Comparison of ENCODE assay signal across 8 cellular contexts in genomic region chr2:71882949-71883472, GRCh38.
A peak's percentile ranks its signal among the peaks of the same experiment; 100 is the strongest.
DNase-seq lines count a peak whose midpoint lies in the region; ATAC-seq and TF ChIP-seq lines count a peak whose summit lies in the region.

No MANE protein-coding gene starts in this region.

- intact Hi-C loops in colonic mucosa (cut with DNase I) = no loop called here

- DNase-seq in Daoy (ENCODE audit: low read depth) (peak; percentile 73), NCI-H510A (lab: John Stamatoyannopoulos, UW) (peak; percentile 12), colonic mucosa (peak; percentile 46), lung microvascular endothelial cell (ENCODE audit: low read depth in 2 of 2) (peak; percentile 57 to 62), NCI-H1048 (lab: John Stamatoyannopoulos, UW) (no peak)

- no peak overlapping the region for H3K27ac ChIP-seq in colonic mucosa

- no peaks in the 10 kb centered on the region for H3K36me3 ChIP-seq in colonic mucosa

- no peaks in the 10 kb centered on the region for H3K4me1 ChIP-seq in colonic mucosa

- H3K9me3 ChIP-seq in colonic mucosa = no peaks in the 10 kb centered on the region

- ATAC-seq in HG03280 (IDR thresholded peaks at IDR 0.05; ENCODE audit: unreplicated experiment) (no peak), GM21786 (IDR thresholded peaks at IDR 0.05; ENCODE audit: unreplicated experiment) (no peak), HG03520 (IDR thresholded peaks at IDR 0.05; ENCODE audit: unreplicated experiment) (no peak)

- H3K9ac ChIP-seq in colonic mucosa (ENCODE audit: low read depth in 2 of 2, low read length in 2 of 2) = no peak overlapping the region

- H3K27me3 ChIP-seq in colonic mucosa = no peaks in the 10 kb centered on the region

- H3K4me3 ChIP-seq in colonic mucosa = no peak overlapping the region

- no peak for TF ChIP-seq CTCF in colonic mucosa (IDR thresholded peaks at IDR 0.05)
